Comparison of ENCODE assay signal across 1 cellular context in the genomic region with DNA sequence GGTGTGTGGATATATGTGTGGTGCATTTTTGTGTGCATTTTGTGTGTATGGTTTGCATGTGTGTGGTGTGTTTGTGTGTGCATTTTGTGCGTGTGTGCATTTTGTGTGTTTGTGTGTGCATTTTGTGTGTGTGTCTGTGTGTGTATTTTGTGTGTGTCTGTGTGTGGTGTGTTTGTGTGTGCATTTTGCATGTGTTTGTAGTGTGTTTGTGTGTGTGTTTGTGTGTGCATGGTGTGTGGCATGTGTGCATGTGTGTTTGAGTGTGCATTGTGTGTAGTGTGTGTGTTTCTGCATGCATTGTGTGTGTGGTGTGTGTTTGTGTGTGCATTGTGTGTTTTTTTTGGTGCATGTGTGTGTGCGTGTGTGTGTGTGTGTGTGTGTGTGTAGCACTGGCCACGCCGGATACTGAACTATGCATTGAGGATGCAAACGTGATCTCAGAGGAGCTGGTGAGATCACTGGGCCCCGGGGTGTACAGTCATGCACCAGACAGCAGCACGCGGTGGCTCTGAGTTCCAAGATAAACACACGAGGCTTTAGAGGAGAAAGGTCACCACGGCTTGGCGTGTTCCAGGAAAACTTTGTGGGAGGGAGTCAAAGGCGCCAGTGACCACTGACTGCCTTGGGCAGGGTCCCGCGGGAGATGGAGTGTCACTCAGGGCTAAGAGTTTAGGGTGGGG.
TF ChIP-seq lines count a peak whose summit lies in the region.

No MANE protein-coding gene starts in this region.

TF ChIP-seq in HepG2, 621 proteins besides CTCF, POLR2A, EP300 and RAD21 (continued from another document and continues in another):
- TF ChIP-seq, protein P1, sequence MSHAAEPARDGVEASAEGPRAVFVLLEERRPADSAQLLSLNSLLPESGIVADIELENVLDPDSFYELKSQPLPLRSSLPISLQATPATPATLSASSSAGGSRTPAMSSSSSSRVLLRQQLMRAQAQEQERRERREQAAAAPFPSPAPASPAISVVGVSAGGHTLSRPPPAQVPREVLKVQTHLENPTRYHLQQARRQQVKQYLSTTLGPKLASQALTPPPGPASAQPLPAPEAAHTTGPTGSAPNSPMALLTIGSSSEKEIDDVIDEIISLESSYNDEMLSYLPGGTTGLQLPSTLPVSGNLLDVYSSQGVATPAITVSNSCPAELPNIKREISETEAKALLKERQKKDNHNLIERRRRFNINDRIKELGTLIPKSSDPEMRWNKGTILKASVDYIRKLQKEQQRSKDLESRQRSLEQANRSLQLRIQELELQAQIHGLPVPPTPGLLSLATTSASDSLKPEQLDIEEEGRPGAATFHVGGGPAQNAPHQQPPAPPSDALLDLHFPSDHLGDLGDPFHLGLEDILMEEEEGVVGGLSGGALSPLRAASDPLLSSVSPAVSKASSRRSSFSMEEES (CRISPR knock-in tag; IDR thresholded peaks at IDR 0.05): peak; percentile 89
- TF ChIP-seq GABPB1 (CRISPR knock-in tag; IDR thresholded peaks at IDR 0.05) (no peak), GATAD2A (CRISPR knock-in tag; IDR thresholded peaks at IDR 0.05) (peak; percentile 67), SOX13 (IDR thresholded peaks at IDR 0.05) (no peak), SOX13 (CRISPR knock-in tag; conservative IDR thresholded peaks at IDR 0.05 in 1 of 2, IDR thresholded peaks at IDR 0.05 in 1 of 2) (peak in 1 of 2 experiments; percentile 42; a peak in 2 of 4 replicates), ZNF780A (CRISPR knock-in tag; IDR thresholded peaks at IDR 0.05) (no peak), ZNF484 (CRISPR knock-in tag; IDR thresholded peaks at IDR 0.05; ENCODE audit: borderline replicate concordance, low read depth) (no peak), FOXP1 (IDR thresholded peaks at IDR 0.05) (no peak), FOXP1 (CRISPR knock-in tag; IDR thresholded peaks at IDR 0.05) (peak; percentile 50), SMC3 (IDR thresholded peaks at IDR 0.05; ENCODE audit: low read length) (no peak), ZNF30 (CRISPR knock-in tag; IDR thresholded peaks at IDR 0.05) (no peak), ZFP36L1 (CRISPR knock-in tag; IDR thresholded peaks at IDR 0.05) (no peak), FOXC1 (CRISPR knock-in tag; IDR thresholded peaks at IDR 0.05; ENCODE audit: borderline replicate concordance) (0 out of 2 replicates have a peak, but pooled peaks have one; percentile 35), TBX2 (CRISPR knock-in tag; IDR thresholded peaks at IDR 0.05; ENCODE audit: borderline replicate concordance) (peak; percentile 68), KLF16 (CRISPR knock-in tag; IDR thresholded peaks at IDR 0.05) (0 out of 4 replicates have a peak, but pooled peaks of 1 of the 2 experiments have one; percentile 22), TBL1XR1 (IDR thresholded peaks at IDR 0.05; ENCODE audit: borderline replicate concordance, low read length, partially characterized antibody) (peak; percentile 40), ZSCAN29 (CRISPR knock-in tag; conservative IDR thresholded peaks at IDR 0.05) (no peak), CC2D1A (CRISPR knock-in tag; IDR thresholded peaks at IDR 0.05) (no peak), HNRNPLL (IDR thresholded peaks at IDR 0.05; ENCODE audit: low read depth, low read length, poor library complexity, severe bottlenecking) (no peak), SRSF1 (optimal IDR thresholded peaks at IDR 0.05; ENCODE audit: low read depth, low read length) (no peak), ZC3H4 (CRISPR knock-in tag; IDR thresholded peaks at IDR 0.05; ENCODE audit: borderline replicate concordance) (no peak), TAF1 (CRISPR knock-in tag; IDR thresholded peaks at IDR 0.05) (no peak), FOXA3 (CRISPR knock-in tag; IDR thresholded peaks at IDR 0.05) (peak; percentile 71), TBX3 (IDR thresholded peaks at IDR 0.05; ENCODE audit: borderline replicate concordance) (no peak), ZNF607 (CRISPR knock-in tag; IDR thresholded peaks at IDR 0.05; ENCODE audit: borderline replicate concordance) (0 out of 2 replicates have a peak, but pooled peaks have one; percentile 32), ZKSCAN5 (CRISPR knock-in tag; IDR thresholded peaks at IDR 0.05) (no peak), JUND (CRISPR knock-in tag; IDR thresholded peaks at IDR 0.05) (0 out of 2 replicates have a peak, but pooled peaks have one; percentile 58), ELF3 (CRISPR knock-in tag; IDR thresholded peaks at IDR 0.05) (peak; percentile 46; the same call in 1 of the 2 replicates), ZNF724P (CRISPR knock-in tag; IDR thresholded peaks at IDR 0.05; ENCODE audit: borderline replicate concordance) (peak; percentile 72; the same call in 1 of the 2 replicates), KDM4B (CRISPR knock-in tag; IDR thresholded peaks at IDR 0.05) (no peak), HNRNPH1 (optimal IDR thresholded peaks at IDR 0.05; ENCODE audit: low read depth, low read length) (no peak), FOXK1 (CRISPR knock-in tag; IDR thresholded peaks at IDR 0.05; ENCODE audit: borderline replicate concordance, low read depth) (peak; percentile 52; the same call in 1 of the 2 replicates), ETV5 (CRISPR knock-in tag; IDR thresholded peaks at IDR 0.05; ENCODE audit: borderline replicate concordance) (peak; percentile 49; the same call in 1 of the 2 replicates), ZNF816 (CRISPR knock-in tag; IDR thresholded peaks at IDR 0.05; ENCODE audit: borderline replicate concordance) (no peak), ZFP36L2 (CRISPR knock-in tag; IDR thresholded peaks at IDR 0.05) (no peak), ERF (CRISPR knock-in tag; IDR thresholded peaks at IDR 0.05) (0 out of 2 replicates have a peak, but pooled peaks have one; percentile 59), EEA1 (CRISPR knock-in tag; IDR thresholded peaks at IDR 0.05; ENCODE audit: borderline replicate concordance) (no peak), ZNF672 (CRISPR knock-in tag; IDR thresholded peaks at IDR 0.05) (0 out of 2 replicates have a peak, but pooled peaks have one; percentile 8), NCOA2 (CRISPR knock-in tag; IDR thresholded peaks at IDR 0.05) (peak; percentile 31; the same call in 1 of the 2 replicates)
- TF ChIP-seq, protein P2, sequence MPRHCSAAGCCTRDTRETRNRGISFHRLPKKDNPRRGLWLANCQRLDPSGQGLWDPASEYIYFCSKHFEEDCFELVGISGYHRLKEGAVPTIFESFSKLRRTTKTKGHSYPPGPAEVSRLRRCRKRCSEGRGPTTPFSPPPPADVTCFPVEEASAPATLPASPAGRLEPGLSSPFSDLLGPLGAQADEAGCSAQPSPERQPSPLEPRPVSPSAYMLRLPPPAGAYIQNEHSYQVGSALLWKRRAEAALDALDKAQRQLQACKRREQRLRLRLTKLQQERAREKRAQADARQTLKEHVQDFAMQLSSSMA (CRISPR knock-in tag; IDR thresholded peaks at IDR 0.05): 0 out of 2 replicates have a peak, but pooled peaks have one; percentile 37
- TF ChIP-seq, protein P3, sequence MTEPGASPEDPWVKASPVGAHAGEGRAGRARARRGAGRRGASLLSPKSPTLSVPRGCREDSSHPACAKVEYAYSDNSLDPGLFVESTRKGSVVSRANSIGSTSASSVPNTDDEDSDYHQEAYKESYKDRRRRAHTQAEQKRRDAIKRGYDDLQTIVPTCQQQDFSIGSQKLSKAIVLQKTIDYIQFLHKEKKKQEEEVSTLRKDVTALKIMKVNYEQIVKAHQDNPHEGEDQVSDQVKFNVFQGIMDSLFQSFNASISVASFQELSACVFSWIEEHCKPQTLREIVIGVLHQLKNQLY (CRISPR knock-in tag; IDR thresholded peaks at IDR 0.05): 0 out of 2 replicates have a peak, but pooled peaks have one; percentile 31
- TF ChIP-seq, protein P4, sequence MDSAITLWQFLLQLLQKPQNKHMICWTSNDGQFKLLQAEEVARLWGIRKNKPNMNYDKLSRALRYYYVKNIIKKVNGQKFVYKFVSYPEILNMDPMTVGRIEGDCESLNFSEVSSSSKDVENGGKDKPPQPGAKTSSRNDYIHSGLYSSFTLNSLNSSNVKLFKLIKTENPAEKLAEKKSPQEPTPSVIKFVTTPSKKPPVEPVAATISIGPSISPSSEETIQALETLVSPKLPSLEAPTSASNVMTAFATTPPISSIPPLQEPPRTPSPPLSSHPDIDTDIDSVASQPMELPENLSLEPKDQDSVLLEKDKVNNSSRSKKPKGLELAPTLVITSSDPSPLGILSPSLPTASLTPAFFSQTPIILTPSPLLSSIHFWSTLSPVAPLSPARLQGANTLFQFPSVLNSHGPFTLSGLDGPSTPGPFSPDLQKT (CRISPR knock-in tag; IDR thresholded peaks at IDR 0.05; ENCODE audit: borderline replicate concordance): no peak
- TF ChIP-seq, protein P5, sequence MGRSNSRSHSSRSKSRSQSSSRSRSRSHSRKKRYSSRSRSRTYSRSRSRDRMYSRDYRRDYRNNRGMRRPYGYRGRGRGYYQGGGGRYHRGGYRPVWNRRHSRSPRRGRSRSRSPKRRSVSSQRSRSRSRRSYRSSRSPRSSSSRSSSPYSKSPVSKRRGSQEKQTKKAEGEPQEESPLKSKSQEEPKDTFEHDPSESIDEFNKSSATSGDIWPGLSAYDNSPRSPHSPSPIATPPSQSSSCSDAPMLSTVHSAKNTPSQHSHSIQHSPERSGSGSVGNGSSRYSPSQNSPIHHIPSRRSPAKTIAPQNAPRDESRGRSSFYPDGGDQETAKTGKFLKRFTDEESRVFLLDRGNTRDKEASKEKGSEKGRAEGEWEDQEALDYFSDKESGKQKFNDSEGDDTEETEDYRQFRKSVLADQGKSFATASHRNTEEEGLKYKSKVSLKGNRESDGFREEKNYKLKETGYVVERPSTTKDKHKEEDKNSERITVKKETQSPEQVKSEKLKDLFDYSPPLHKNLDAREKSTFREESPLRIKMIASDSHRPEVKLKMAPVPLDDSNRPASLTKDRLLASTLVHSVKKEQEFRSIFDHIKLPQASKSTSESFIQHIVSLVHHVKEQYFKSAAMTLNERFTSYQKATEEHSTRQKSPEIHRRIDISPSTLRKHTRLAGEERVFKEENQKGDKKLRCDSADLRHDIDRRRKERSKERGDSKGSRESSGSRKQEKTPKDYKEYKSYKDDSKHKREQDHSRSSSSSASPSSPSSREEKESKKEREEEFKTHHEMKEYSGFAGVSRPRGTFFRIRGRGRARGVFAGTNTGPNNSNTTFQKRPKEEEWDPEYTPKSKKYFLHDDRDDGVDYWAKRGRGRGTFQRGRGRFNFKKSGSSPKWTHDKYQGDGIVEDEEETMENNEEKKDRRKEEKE (IDR thresholded peaks at IDR 0.05): no peak
- TF ChIP-seq, protein P6, sequence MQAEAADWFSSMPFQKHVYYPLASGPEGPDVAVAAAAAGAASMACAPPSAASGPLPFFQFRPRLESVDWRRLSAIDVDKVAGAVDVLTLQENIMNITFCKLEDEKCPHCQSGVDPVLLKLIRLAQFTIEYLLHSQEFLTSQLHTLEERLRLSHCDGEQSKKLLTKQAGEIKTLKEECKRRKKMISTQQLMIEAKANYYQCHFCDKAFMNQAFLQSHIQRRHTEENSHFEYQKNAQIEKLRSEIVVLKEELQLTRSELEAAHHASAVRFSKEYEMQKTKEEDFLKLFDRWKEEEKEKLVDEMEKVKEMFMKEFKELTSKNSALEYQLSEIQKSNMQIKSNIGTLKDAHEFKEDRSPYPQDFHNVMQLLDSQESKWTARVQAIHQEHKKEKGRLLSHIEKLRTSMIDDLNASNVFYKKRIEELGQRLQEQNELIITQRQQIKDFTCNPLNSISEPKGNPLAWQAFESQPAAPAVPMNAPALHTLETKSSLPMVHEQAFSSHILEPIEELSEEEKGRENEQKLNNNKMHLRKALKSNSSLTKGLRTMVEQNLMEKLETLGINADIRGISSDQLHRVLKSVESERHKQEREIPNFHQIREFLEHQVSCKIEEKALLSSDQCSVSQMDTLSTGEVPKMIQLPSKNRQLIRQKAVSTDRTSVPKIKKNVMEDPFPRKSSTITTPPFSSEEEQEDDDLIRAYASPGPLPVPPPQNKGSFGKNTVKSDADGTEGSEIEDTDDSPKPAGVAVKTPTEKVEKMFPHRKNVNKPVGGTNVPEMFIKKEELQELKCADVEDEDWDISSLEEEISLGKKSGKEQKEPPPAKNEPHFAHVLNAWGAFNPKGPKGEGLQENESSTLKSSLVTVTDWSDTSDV (CRISPR knock-in tag; IDR thresholded peaks at IDR 0.05): no peak
- TF ChIP-seq, protein P7, sequence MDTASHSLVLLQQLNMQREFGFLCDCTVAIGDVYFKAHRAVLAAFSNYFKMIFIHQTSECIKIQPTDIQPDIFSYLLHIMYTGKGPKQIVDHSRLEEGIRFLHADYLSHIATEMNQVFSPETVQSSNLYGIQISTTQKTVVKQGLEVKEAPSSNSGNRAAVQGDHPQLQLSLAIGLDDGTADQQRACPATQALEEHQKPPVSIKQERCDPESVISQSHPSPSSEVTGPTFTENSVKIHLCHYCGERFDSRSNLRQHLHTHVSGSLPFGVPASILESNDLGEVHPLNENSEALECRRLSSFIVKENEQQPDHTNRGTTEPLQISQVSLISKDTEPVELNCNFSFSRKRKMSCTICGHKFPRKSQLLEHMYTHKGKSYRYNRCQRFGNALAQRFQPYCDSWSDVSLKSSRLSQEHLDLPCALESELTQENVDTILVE (CRISPR knock-in tag; IDR thresholded peaks at IDR 0.05): no peak
- TF ChIP-seq, protein P8, sequence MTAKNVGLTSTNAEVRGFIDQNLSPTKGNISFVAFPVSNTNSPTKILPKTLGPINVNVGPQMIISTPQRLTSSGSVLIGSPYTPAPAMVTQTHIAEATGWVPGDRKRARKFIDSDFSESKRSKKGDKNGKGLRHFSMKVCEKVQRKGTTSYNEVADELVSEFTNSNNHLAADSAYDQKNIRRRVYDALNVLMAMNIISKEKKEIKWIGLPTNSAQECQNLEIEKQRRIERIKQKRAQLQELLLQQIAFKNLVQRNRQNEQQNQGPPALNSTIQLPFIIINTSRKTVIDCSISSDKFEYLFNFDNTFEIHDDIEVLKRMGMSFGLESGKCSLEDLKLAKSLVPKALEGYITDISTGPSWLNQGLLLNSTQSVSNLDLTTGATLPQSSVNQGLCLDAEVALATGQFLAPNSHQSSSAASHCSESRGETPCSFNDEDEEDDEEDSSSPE (CRISPR knock-in tag; IDR thresholded peaks at IDR 0.05): peak; percentile 64; the same call in 1 of the 2 replicates
